9 cellular contexts compared by ENCODE assay signal in genomic region chr14:90491221-90491867, GRCh38.
A peak's percentile ranks its signal among the peaks of the same experiment; 100 is the strongest.
DNase-seq lines count a peak whose midpoint lies in the region; TF ChIP-seq lines count a peak whose summit lies in the region.
"Had no signal": no experiment of that assay in that cellular context is flagged by ENCODE, and none has a peak within 500 bp of the region (broad histone marks: within the 10 kb centered on the region; RNA-seq: fewer than 3 reads in every experiment).

No MANE protein-coding gene starts in this region.

- TF ChIP-seq EP300 in stomach (IDR thresholded peaks at IDR 0.05): no peak

- no peak for TF ChIP-seq CTCF in left ventricle myocardium inferior (IDR thresholded peaks at IDR 0.05; ENCODE audit: borderline replicate concordance)
- no peak for TF ChIP-seq CTCF in PC-9 (conservative IDR thresholded peaks at IDR 0.05)
- no peak for TF ChIP-seq CTCF in stomach (IDR thresholded peaks at IDR 0.05)
- no peak for TF ChIP-seq CTCF in endothelial cell (IDR thresholded peaks at IDR 0.05; ENCODE audit: unreplicated experiment)

- H3K36me3 ChIP-seq in adipocyte (ENCODE audit: control insufficient read depth, insufficient read depth, low read length, severe bottlenecking) (no peaks in the 10 kb centered on the region), left ventricle myocardium inferior (no peaks in the 10 kb centered on the region), PC-9 (ENCODE audit: low read depth) (no peaks in the 10 kb centered on the region), stomach (no peaks in the 10 kb centered on the region)

- peaks cover 8% of the 10 kb centered on the region for H3K4me1 ChIP-seq in adipocyte (ENCODE audit: control insufficient read depth, insufficient read depth, low read length)
- H3K4me1 ChIP-seq in left ventricle myocardium inferior: peaks cover 31% of the 10 kb centered on the region
- no peaks in the 10 kb centered on the region for H3K4me1 ChIP-seq in PC-9 (replicated peaks; ENCODE audit: insufficient read depth)
- H3K4me1 ChIP-seq in stomach: peaks cover 0 to 23% (median 15%) of the 10 kb centered on the region in 4 donors

- no peaks in the 10 kb centered on the region for H3K9me2 ChIP-seq in PC-9 (ENCODE audit: insufficient read depth)

- H3K4me3 ChIP-seq in adipocyte (ENCODE audit: low read length): no peak overlapping the region
- H3K4me3 ChIP-seq in left ventricle myocardium inferior: no peak overlapping the region
- no peak overlapping the region for H3K4me3 ChIP-seq in PC-9
- H3K4me3 ChIP-seq in stomach: no peak overlapping the region

- WGBS in stomach, 5 donors: 38 to 61% (median 53%) methylated on average over 9 of the region's 9 CpGs

- DNase-seq in DMS 273 (lab: John Stamatoyannopoulos, UW; ENCODE audit: unreplicated experiment) (peak; percentile 92), adipocyte (ENCODE audit: low read depth) (peak; percentile 43), left ventricle myocardium inferior (peak; percentile 74), pons (ENCODE audit: low spot score) (peak; percentile 51), PC-9 (no peak), stomach (no peak), NCI-H2171 treated with DMSO at 0.1 percent for 48 hours (lab: John Stamatoyannopoulos, UW) (no peak), endothelial cell (ENCODE audit: low spot score) (no peak)
- DNase-seq: DMS53 had no signal

- no peaks in the 10 kb centered on the region for H3F3A ChIP-seq in PC-9 (ENCODE audit: insufficient read depth, low read depth)

- no peaks in the 10 kb centered on the region for H3K9me3 Mint-ChIP-seq in endothelial cell (ENCODE audit: unreplicated experiment)

- BruUV-seq in PC-9 (replicated peaks; lab: Mats Ljungman, UMichigan): no TSS peak

- H3K27ac Mint-ChIP-seq in endothelial cell (ENCODE audit: unreplicated experiment): no peak overlapping the region

- POLR2A ChIA-PET in PC-9 (lab: Charles Lee; ENCODE audit: unreplicated experiment): no interaction called here

- H3K4me2 ChIP-seq in PC-9: no peak overlapping the region

- H3K27me3 Mint-ChIP-seq in endothelial cell (ENCODE audit: unreplicated experiment): peaks cover 3% of the 10 kb centered on the region

- H3K27me3 ChIP-seq in adipocyte (replicated peaks; ENCODE audit: control insufficient read depth, insufficient read depth, low read length) (peaks cover 3% of the 10 kb centered on the region), left ventricle myocardium inferior (ENCODE audit: low read depth) (no peaks in the 10 kb centered on the region), PC-9 (ENCODE audit: insufficient read depth, low read depth) (no peaks in the 10 kb centered on the region), stomach (no peaks in the 10 kb centered on the region)

- no peaks in the 10 kb centered on the region for H3K79me2 ChIP-seq in PC-9 (ENCODE audit: low read depth)

- H3K4me1 Mint-ChIP-seq in endothelial cell (ENCODE audit: unreplicated experiment): peaks cover 16% of the 10 kb centered on the region

- H3K36me3 Mint-ChIP-seq in endothelial cell (ENCODE audit: low read depth, unreplicated experiment): no peaks in the 10 kb centered on the region

- intact Hi-C loops in left ventricle myocardium inferior (cut with micrococcal nuclease) (no loop called here), PC-9 (cut with micrococcal nuclease; ENCODE audit: unreplicated experiment) (no loop called here), stomach (cut with DNase I; ENCODE audit: low total_unique reads) (no loop called here)

- no peak overlapping the region for H2AFZ ChIP-seq in PC-9

- H3K9ac ChIP-seq in adipocyte (ENCODE audit: low read length): no peak overlapping the region

- H3K9me3 ChIP-seq in adipocyte (ENCODE audit: control insufficient read depth, low read length) (no peaks in the 10 kb centered on the region), left ventricle myocardium inferior (replicated peaks) (no peaks in the 10 kb centered on the region), PC-9 (ENCODE audit: insufficient read depth, low read depth) (no peaks in the 10 kb centered on the region), stomach (no peaks in the 10 kb centered on the region)

- no peaks in the 10 kb centered on the region for H4K20me1 ChIP-seq in PC-9 (ENCODE audit: insufficient read depth)

- H3K27ac ChIP-seq in left ventricle myocardium inferior (replicated peaks): peak overlapping the region; percentile 5
- H3K27ac ChIP-seq in PC-9: no peak overlapping the region
- peak overlapping the region in 1 of 5 donors; percentile 24 for H3K27ac ChIP-seq in stomach

- TF ChIP-seq POLR2A in stomach (IDR thresholded peaks at IDR 0.05): no peak

- H3K4me3 Mint-ChIP-seq in endothelial cell (ENCODE audit: unreplicated experiment): no peak overlapping the region

- CTCF ChIA-PET in PC-9 (lab: Charles Lee): no interaction called here

Comparison
In these comparisons a context has a peak if more than half of its experiments do, and no peak if none do; other contexts are left out.
1. DNase-seq: peak in DMS 273 (single experiment), adipocyte (single experiment), left ventricle myocardium inferior (single experiment) and pons (single experiment); none in PC-9 (0 of 2), stomach (single experiment), NCI-H2171 treated with DMSO at 0.1 percent for 48 hours (single experiment) and endothelial cell (single experiment).